Comparison of ENCODE assay signal across 13 cellular contexts in genomic region chr10:122199689-122200088, GRCh38.
DNase-seq lines count a peak whose midpoint lies in the region; ATAC-seq and TF ChIP-seq lines count a peak whose summit lies in the region.
"Had no signal": no experiment of that assay in that cellular context is flagged by ENCODE, and none has a peak within 500 bp of the region (broad histone marks: within the 10 kb centered on the region; RNA-seq: fewer than 3 reads in every experiment).

No MANE protein-coding gene starts in this region.

- H3K27me3 ChIP-seq in heart right ventricle: no peaks in the 10 kb centered on the region
- no peaks in the 10 kb centered on the region for H3K27me3 ChIP-seq in right cardiac atrium (ENCODE audit: control insufficient read depth, insufficient read depth)
- H3K27me3 ChIP-seq in mesendoderm (ENCODE audit: insufficient read depth, low read length, poor library complexity): no peaks in the 10 kb centered on the region

- no peaks in the 10 kb centered on the region for H3K79me2 ChIP-seq in mesendoderm (ENCODE audit: control insufficient read depth, insufficient read depth, low read length)

- no peak overlapping the region for H4K5ac ChIP-seq in mesendoderm (ENCODE audit: low read length)

- H3K36me3 ChIP-seq in heart right ventricle: peaks cover 0 to 62% (median 5%) of the 10 kb centered on the region in 9 donors
- H3K36me3 ChIP-seq in mesendoderm (ENCODE audit: control insufficient read depth, insufficient read depth, low read length): peaks cover 1% of the 10 kb centered on the region

- no peak overlapping the region for H3K56ac ChIP-seq in mesendoderm (ENCODE audit: low read length)

- WGBS in heart right ventricle, 2 donors: 87 to 92% methylated on average over 6 of the region's 6 CpGs
- WGBS in right cardiac atrium: 95% methylated on average over 6 of the region's 6 CpGs
- no CpG with 5 or more reads among the region's 6 CpGs for WGBS in mesendoderm (ENCODE audit: extremely low coverage, insufficient coverage, low lambda C conversion rate)

- H2BK120ac ChIP-seq in mesendoderm (ENCODE audit: low read depth, low read length): no peak overlapping the region

- peak overlapping the region in 8 of 10 donors; percentile 21 to 63 (median 50) for H3K27ac ChIP-seq in heart right ventricle
- H3K27ac ChIP-seq in right cardiac atrium (ENCODE audit: low read length): peak overlapping the region; percentile 21
- no peak overlapping the region for H3K27ac ChIP-seq in mesendoderm (ENCODE audit: low read depth, low read length)
- H3K27ac ChIP-seq: 22Rv1 had no signal

- H3K4me2 ChIP-seq in mesendoderm (ENCODE audit: low read length): no peak overlapping the region

- no peak overlapping the region for H2AK5ac ChIP-seq in mesendoderm (ENCODE audit: low read length)

- ATAC-seq in Right ventricle myocardium inferior (peak; percentile 20), heart right ventricle (peak in 6 of 8 donors; percentile 9 to 49 (median 31)), right cardiac atrium (peak; percentile 18 to 41)
- ATAC-seq: CD8-positive, alpha-beta T cell had no signal

- H3K4ac ChIP-seq in mesendoderm (ENCODE audit: low read depth, low read length): no peak overlapping the region

- H3K18ac ChIP-seq in mesendoderm (ENCODE audit: low read length): no peak overlapping the region

- DNase-seq in Right ventricle myocardium inferior (ENCODE audit: missing footprints) (no peak), cardiac septum (ENCODE audit: low spot score) (no peak), heart right ventricle (no peak), right cardiac atrium (no peak), GM20000 (ENCODE audit: low spot score) (no peak), NCI-H1105 (lab: John Stamatoyannopoulos, UW) (no peak), mesendoderm (no peak)
- no peak for DNase-seq in activated T-helper 2 cell treated with anti-CD3 and anti-CD28 coated beads, Interferon-gamma antibody, Interleukin-2, Interleukin-4, amounts not matched to agents 10 μg/mL and 5 μg/mL and 100 μg/mL, durations not matched to agents 14 hours and 24 hours and 36 hours (ENCODE audit: low spot score)
- DNase-seq: CD8-positive, alpha-beta T cell; DND-41; GDM1 had no signal

- H3K4me3 Mint-ChIP-seq in activated T-helper 2 cell treated with anti-CD3 and anti-CD28 coated beads, Interferon-gamma antibody, Interleukin-2, Interleukin-4, amounts not matched to agents 10 μg/mL and 5 μg/mL and 100 μg/mL, durations not matched to agents 14 hours and 24 hours and 36 hours (ENCODE audit: low read depth): no peak overlapping the region
- H3K4me3 Mint-ChIP-seq: CD14-positive monocyte; CD8-positive, alpha-beta T cell had no signal

- H3K4me1 Mint-ChIP-seq in activated T-helper 2 cell treated with anti-CD3 and anti-CD28 coated beads, Interferon-gamma antibody, Interleukin-2, Interleukin-4, amounts not matched to agents 10 μg/mL and 5 μg/mL and 100 μg/mL, durations not matched to agents 14 hours and 24 hours and 36 hours (ENCODE audit: low read depth): no peaks in the 10 kb centered on the region
- H3K4me1 Mint-ChIP-seq: CD14-positive monocyte had no signal

- H3K9me3 ChIP-seq in heart right ventricle (no peaks in the 10 kb centered on the region), right cardiac atrium (ENCODE audit: control insufficient read depth, low read length) (no peaks in the 10 kb centered on the region)

- no peak overlapping the region for H3K9ac ChIP-seq in mesendoderm (ENCODE audit: low read length)

- H4K8ac ChIP-seq in mesendoderm (ENCODE audit: low read depth, low read length): no peak overlapping the region

- peaks cover 1% of the 10 kb centered on the region for H3K79me1 ChIP-seq in mesendoderm (ENCODE audit: low read length)

- H3K4me3 ChIP-seq in heart right ventricle (no peak overlapping the region), right cardiac atrium (ENCODE audit: low read length) (no peak overlapping the region), mesendoderm (ENCODE audit: low read length) (no peak overlapping the region)

- intact Hi-C loops in Right ventricle myocardium inferior (cut with DNase I) (no loop called here), cardiac septum (cut with DNase I) (no loop called here), heart right ventricle (cut with DNase I) (loop anchor here in 1 of 10 donors (5.0 kb wide), 1 partner anchor 42 kb away; no protein-coding TSS in a partner anchor), right cardiac atrium (cut with DNase I) (no loop called here)
- intact Hi-C loops in activated T-helper 2 cell treated with anti-CD3 and anti-CD28 coated beads, Interferon-gamma antibody, Interleukin-2, Interleukin-4, amounts not matched to agents 10 μg/mL and 5 μg/mL and 100 μg/mL, durations not matched to agents 14 hours and 24 hours and 36 hours (cut with micrococcal nuclease): no loop called here

- no peak for TF ChIP-seq CTCF in heart right ventricle (IDR thresholded peaks at IDR 0.05)
- TF ChIP-seq CTCF in GM20000 (IDR thresholded peaks at IDR 0.05; ENCODE audit: extremely low read depth, missing control alignments): no peak

- no peak overlapping the region for H2BK5ac ChIP-seq in mesendoderm (ENCODE audit: low read length)

- no peaks in the 10 kb centered on the region for H3K27me3 Mint-ChIP-seq in activated T-helper 2 cell treated with anti-CD3 and anti-CD28 coated beads, Interferon-gamma antibody, Interleukin-2, Interleukin-4, amounts not matched to agents 10 μg/mL and 5 μg/mL and 100 μg/mL, durations not matched to agents 14 hours and 24 hours and 36 hours (ENCODE audit: low read depth)

- no peak overlapping the region for H2BK15ac ChIP-seq in mesendoderm (replicated peaks; ENCODE audit: low read depth)

- H3K36me3 Mint-ChIP-seq in activated T-helper 2 cell treated with anti-CD3 and anti-CD28 coated beads, Interferon-gamma antibody, Interleukin-2, Interleukin-4, amounts not matched to agents 10 μg/mL and 5 μg/mL and 100 μg/mL, durations not matched to agents 14 hours and 24 hours and 36 hours (ENCODE audit: low read depth): no peaks in the 10 kb centered on the region
- H3K36me3 Mint-ChIP-seq: CD14-positive monocyte; CD8-positive, alpha-beta T cell had no signal

- H3K23ac ChIP-seq in mesendoderm (ENCODE audit: low read length): no peak overlapping the region

- H3K4me1 ChIP-seq in heart right ventricle (peaks cover 0 to 35% (median 15%) of the 10 kb centered on the region in 9 donors), right cardiac atrium (ENCODE audit: control insufficient read depth, insufficient read depth, low read length) (no peaks in the 10 kb centered on the region), mesendoderm (ENCODE audit: control insufficient read depth, low read depth, low read length) (no peaks in the 10 kb centered on the region)

- H3K27ac Mint-ChIP-seq in activated T-helper 2 cell treated with anti-CD3 and anti-CD28 coated beads, Interferon-gamma antibody, Interleukin-2, Interleukin-4, amounts not matched to agents 10 μg/mL and 5 μg/mL and 100 μg/mL, durations not matched to agents 14 hours and 24 hours and 36 hours: no peak overlapping the region
- H3K27ac Mint-ChIP-seq: CD14-positive monocyte; CD8-positive, alpha-beta T cell had no signal

- no peaks in the 10 kb centered on the region for H3K9me3 Mint-ChIP-seq in activated T-helper 2 cell treated with anti-CD3 and anti-CD28 coated beads, Interferon-gamma antibody, Interleukin-2, Interleukin-4, amounts not matched to agents 10 μg/mL and 5 μg/mL and 100 μg/mL, durations not matched to agents 14 hours and 24 hours and 36 hours
- H3K9me3 Mint-ChIP-seq: CD8-positive, alpha-beta T cell had no signal
